Comparison of ENCODE assay signal across 18 cellular contexts in genomic region chr2:220619525-220620267, GRCh38.
DNase-seq lines count a peak whose midpoint lies in the region; ATAC-seq and TF ChIP-seq lines count a peak whose summit lies in the region.
"Had no signal": no experiment of that assay in that cellular context is flagged by ENCODE, and none has a peak within 500 bp of the region (broad histone marks: within the 10 kb centered on the region; RNA-seq: fewer than 3 reads in every experiment).

No MANE protein-coding gene starts in this region.

- no peaks in the 10 kb centered on the region for H3K4me1 ChIP-seq in mucosa of descending colon (ENCODE audit: low read depth)
- H3K4me1 ChIP-seq: Caco-2, spleen had no signal

- intact Hi-C loops in mucosa of descending colon (cut with DNase I, micrococcal nuclease) = no loop called here

- no peaks in the 10 kb centered on the region for H3K36me3 ChIP-seq in mucosa of descending colon (ENCODE audit: low read depth)
- H3K36me3 ChIP-seq: ovary, spleen, thoracic aorta had no signal

- no peaks in the 10 kb centered on the region for H3K9me3 ChIP-seq in mucosa of descending colon
- H3K9me3 ChIP-seq: Caco-2, ovary, spleen, thoracic aorta had no signal

- no peak for TF ChIP-seq CTCF in astrocyte of the spinal cord (IDR thresholded peaks at IDR 0.05; ENCODE audit: low read depth, low read length)
- TF ChIP-seq CTCF in mucosa of descending colon (IDR thresholded peaks at IDR 0.05) = no peak

- H3K4me3 ChIP-seq in astrocyte of the spinal cord (ENCODE audit: low read depth, low read length) (no peak overlapping the region), mucosa of descending colon (no peak overlapping the region)
- H3K4me3 ChIP-seq: ovary, spleen, thoracic aorta had no signal

- ATAC-seq in mucosa of descending colon = peak; percentile 71

- in situ Hi-C loops in astrocyte of the spinal cord (cut with HindIII; ENCODE audit: low sequenced_read_pairs) = no loop called here

- peak in 2 of 3 experiments; percentile 17 to 51 for DNase-seq in NCI-H1417 (lab: John Stamatoyannopoulos, UW)
- DNase-seq in NCI-H1417 treated with DMSO at 0.1 percent for 48 hours (lab: John Stamatoyannopoulos, UW) = no peak
- peak; percentile 86 for DNase-seq in M059J (ENCODE audit: low read depth)
- peak; percentile 31 for DNase-seq in astrocyte of the spinal cord (ENCODE audit: low read depth, low spot score)
- peak in 1 of 3 donors; percentile 4 for DNase-seq in mucosa of descending colon
- DNase-seq in NCI-H2227 (lab: John Stamatoyannopoulos, UW; ENCODE audit: unreplicated experiment) = no peak
- DNase-seq in effector CD4-positive, alpha-beta T cell = no peak
- DNase-seq in epidermal melanocyte (ENCODE audit: insufficient read length, low spot score) = no peak
- DNase-seq: 8988T; activated CD4-positive, alpha-beta memory T cell treated with anti-CD3 and anti-CD28 coated beads, Interleukin-2, amount 10 ng/mL, durations not matched to agents 7 days and 5 days; activated gamma-delta T cell treated with Interleukin-2 at 50 U/mL for 16 hours; Caco-2; hypothalamus; KBM-7; NCI-H2171 treated with DMSO at 0.1 percent for 48 hours; ovary; spleen had no signal

Comparison
In these comparisons a context has a peak if more than half of its experiments do, and no peak if none do; other contexts are left out.
1. DNase-seq: peak in NCI-H1417 (2 of 3), M059J (single experiment) and astrocyte of the spinal cord (single experiment); none in NCI-H1417 treated with DMSO at 0.1 percent for 48 hours (single experiment), NCI-H2227 (single experiment), effector CD4-positive, alpha-beta T cell (single experiment) and epidermal melanocyte (single experiment).